Comparison of ENCODE assay signal across 25 cellular contexts in the genomic region with DNA sequence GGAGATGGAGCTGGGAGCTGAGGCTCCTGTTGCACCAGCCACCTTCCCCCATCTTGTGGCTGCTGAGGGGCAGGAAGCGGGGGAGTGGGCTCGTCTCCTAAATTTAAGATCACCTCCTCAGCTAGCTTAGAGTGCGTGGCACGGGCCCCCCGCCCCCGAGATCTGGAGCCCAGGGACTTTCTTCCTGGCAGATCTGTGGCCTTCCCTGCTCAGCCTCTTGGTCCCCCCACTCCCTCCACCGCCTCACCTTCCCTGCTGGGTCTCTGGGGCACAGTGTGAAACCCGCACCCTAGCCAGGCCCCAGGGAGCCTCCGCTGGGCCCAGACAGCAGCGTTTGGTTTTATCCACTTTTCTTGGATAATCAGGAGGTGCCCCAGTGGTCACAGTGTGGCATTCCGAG. TPM values are rescaled to one million over a fixed set of nuclear protein-coding genes. Genes with fewer than 3 reads are reported as not detected.
DNase-seq lines count a peak whose midpoint lies in the region; ATAC-seq, FAIRE-seq and TF ChIP-seq lines count a peak whose summit lies in the region.
"Had no signal": no experiment of that assay in that cellular context is flagged by ENCODE, and none has a peak within 500 bp of the region (broad histone marks: within the 10 kb centered on the region; RNA-seq: fewer than 3 reads in every experiment).

No MANE protein-coding gene starts in this region.

- H3K27ac ChIP-seq in HEK293 (ENCODE audit: extremely low read depth, low read depth, low read length) (no peak overlapping the region), K562 (ENCODE audit: extremely low read depth, low read depth, low read length) (no peak overlapping the region), Peyer's patch (no peak overlapping the region)
- H3K27ac ChIP-seq: 22Rv1; A549; BLaER1 treated with 17β-estradiol and CSF1 and Interleukin-3, amounts not matched to agents 10 nM and 100 nM; GM23248 had no signal

- H2AFZ ChIP-seq in K562 (ENCODE audit: low read depth, low read length): no peak overlapping the region
- H2AFZ ChIP-seq: GM23248 had no signal

- no TSS peak for BruUV-seq in K562 (replicated peaks; lab: Mats Ljungman, UMichigan)

- CTCF ChIA-PET in HEK293 (lab: Yijun Ruan, JAX) (interaction anchor here (1.1 to 1.3 kb wide), 2 partner anchors 8 to 14 kb away, joined by 3 to 4 read pairs; no protein-coding TSS in a partner anchor), K562 (lab: Yijun Ruan, JAX; ENCODE audit: low intra/inter-chr PET ratio) (no interaction called here)

- no peak for DNase-seq in activated T-cell treated with anti-CD3 and anti-CD28 coated beads, Interleukin-2, amount 50 U/mL, for 24 hours
- DNase-seq in activated T-cell treated with anti-CD3 and anti-CD28 coated beads, Interleukin-2, amount 50 U/mL, for 48 hours: no peak
- no peak for DNase-seq in K562 (ENCODE audit: extremely low read depth in 1 of 4, low spot score in 3 of 4)
- no peak for DNase-seq in glutamatergic neuron
- DNase-seq in natural killer cell: no peak
- no peak for DNase-seq in NCI-H69 (lab: John Stamatoyannopoulos, UW)
- DNase-seq in Peyer's patch: no peak
- DNase-seq: ACHN; AML-193; BE2C; Calu3; CD4-positive, alpha-beta memory T cell; COR-L47; DMS53; DMS79 treated with DMSO at 0.1 percent for 48 hours; GF-D8; GM23248 had no signal

- no peak for TF ChIP-seq EP300 in K562 (IDR thresholded peaks at IDR 0.05; ENCODE audit: low read length)

- H3K4me3 Mint-ChIP-seq in activated T-cell treated with anti-CD3 and anti-CD28 coated beads, Interleukin-2, amount 50 U/mL, for 24 hours: no peak overlapping the region
- H3K4me3 Mint-ChIP-seq in glutamatergic neuron (ENCODE audit: unreplicated experiment): no peak overlapping the region
- no peak overlapping the region for H3K4me3 Mint-ChIP-seq in natural killer cell

- H3K9ac ChIP-seq in K562 (ENCODE audit: insufficient read depth in 1 of 2, low read depth in 2 of 2, low read length in 2 of 2): no peak overlapping the region
- H3K9ac ChIP-seq: GM23248 had no signal

- no peak for TF ChIP-seq RAD21 in K562 (CRISPR knock-in tag; conservative IDR thresholded peaks at IDR 0.05 in 1 of 2, IDR thresholded peaks at IDR 0.05 in 1 of 2)

- ATAC-seq in K562 (no peak), natural killer cell (no peak)
- ATAC-seq: A549 had no signal

- POLR2A ChIA-PET in HEK293 (lab: Yijun Ruan, JAX) (no interaction called here), K562 (lab: Yijun Ruan, JAX) (no interaction called here)

- intact Hi-C loops in K562 (cut with micrococcal nuclease) (no loop called here), natural killer cell (cut with micrococcal nuclease) (no loop called here)

- H3K4me3 ChIP-seq in HEK293 (ENCODE audit: low read depth, low read length): no peak overlapping the region
- H3K4me3 ChIP-seq in K562: no peak overlapping the region
- H3K4me3 ChIP-seq in Peyer's patch: no peak overlapping the region
- H3K4me3 ChIP-seq: A549; BLaER1 treated with 17β-estradiol and CSF1 and Interleukin-3, amounts not matched to agents 10 nM and 100 nM; GM23248; HAP-1 had no signal

- H3K79me2 ChIP-seq in K562 (ENCODE audit: control insufficient read depth, insufficient read depth, low read length): no peaks in the 10 kb centered on the region

- H3K36me3 Mint-ChIP-seq in activated T-cell treated with anti-CD3 and anti-CD28 coated beads, Interleukin-2, amount 50 U/mL, for 24 hours (ENCODE audit: low read depth): peaks cover 64% of the 10 kb centered on the region
- H3K36me3 Mint-ChIP-seq in glutamatergic neuron (ENCODE audit: unreplicated experiment): peaks cover 5% of the 10 kb centered on the region
- no peaks in the 10 kb centered on the region for H3K36me3 Mint-ChIP-seq in natural killer cell

- H3K9me1 ChIP-seq in K562 (ENCODE audit: control insufficient read depth, insufficient read depth, low read length): no peaks in the 10 kb centered on the region

- no peak overlapping the region for H3K4me2 ChIP-seq in K562 (ENCODE audit: insufficient read depth, low read length)
- H3K4me2 ChIP-seq: A549; BLaER1 treated with 17β-estradiol and CSF1 and Interleukin-3, amounts not matched to agents 10 nM and 100 nM had no signal

- in situ Hi-C loops in K562 (cut with MboI): no loop called here

- peaks cover 9 to 69% of the 10 kb centered on the region in 2 experiments; a peak in 2 of 3 replicates for H3K36me3 ChIP-seq in HEK293 (ENCODE audit: control insufficient read depth in 2 of 2, insufficient read depth in 1 of 2, low read length in 2 of 2)
- peaks cover 48% of the 10 kb centered on the region; the same call in 2 of the 3 replicates for H3K36me3 ChIP-seq in K562 (ENCODE audit: control insufficient read depth, insufficient read depth, low read length)
- peaks cover 0 to 63% (median 0%) of the 10 kb centered on the region in 3 donors for H3K36me3 ChIP-seq in Peyer's patch

- H4K20me1 ChIP-seq in K562 (replicated peaks; ENCODE audit: control insufficient read depth, insufficient read depth, low read length): no peaks in the 10 kb centered on the region

- no peaks in the 10 kb centered on the region for H3K27me3 Mint-ChIP-seq in activated T-cell treated with anti-CD3 and anti-CD28 coated beads, Interleukin-2, amount 50 U/mL, for 24 hours
- H3K27me3 Mint-ChIP-seq in glutamatergic neuron (ENCODE audit: unreplicated experiment) (peaks cover 6% of the 10 kb centered on the region), natural killer cell (ENCODE audit: low read depth in 2 of 2) (no peaks in the 10 kb centered on the region)
- H3K27me3 Mint-ChIP-seq: CD4-positive, alpha-beta memory T cell had no signal

- H3K4me1 ChIP-seq in HEK293 (ENCODE audit: control insufficient read depth, insufficient read depth, low read length) (no peaks in the 10 kb centered on the region; the same call in 1 of the 2 replicates), K562 (replicated peaks in 1 of 2; ENCODE audit: control insufficient read depth in 2 of 2, insufficient read depth in 2 of 2, low read length in 2 of 2) (peaks cover 3 to 11% of the 10 kb centered on the region in 2 experiments; a peak in 3 of 5 replicates), Peyer's patch (no peaks in the 10 kb centered on the region)
- H3K4me1 ChIP-seq: A549, BE2C had no signal

- peak overlapping the region; percentile 22 for H3K27ac Mint-ChIP-seq in activated T-cell treated with anti-CD3 and anti-CD28 coated beads, Interleukin-2, amount 50 U/mL, for 24 hours
- no peak overlapping the region for H3K27ac Mint-ChIP-seq in glutamatergic neuron (ENCODE audit: unreplicated experiment)
- H3K27ac Mint-ChIP-seq in natural killer cell: no peak overlapping the region

- TF ChIP-seq CTCF in HEK293 (tag by site-specific recombination; IDR thresholded peaks at IDR 0.05) (no peak), K562 (IDR thresholded peaks at IDR 0.05 in 2 of 3, conservative IDR thresholded peaks at IDR 0.05 in 1 of 3; ENCODE audit: insufficient read depth in 2 of 3, low read depth in 1 of 3, low read length in 3 of 3) (no peak), glutamatergic neuron (IDR thresholded peaks at IDR 0.05; ENCODE audit: partially characterized antibody, unreplicated experiment) (no peak), natural killer cell (IDR thresholded peaks at IDR 0.05) (no peak), Peyer's patch (IDR thresholded peaks at IDR 0.05) (no peak)

- H3K9me3 ChIP-seq in HEK293 (ENCODE audit: control insufficient read depth, insufficient read depth, low read depth, low read length) (no peaks in the 10 kb centered on the region), K562 (replicated peaks; ENCODE audit: control insufficient read depth, insufficient read depth, low read depth, low read length) (no peaks in the 10 kb centered on the region), Peyer's patch (no peaks in the 10 kb centered on the region)
- H3K9me3 ChIP-seq: A549; BE2C; BLaER1 treated with 17β-estradiol and CSF1 and Interleukin-3, amounts not matched to agents 10 nM and 100 nM; HAP-1 had no signal

- FAIRE-seq in K562 (lab: Jason Lieb, UNC): no peak
- FAIRE-seq: A549, GM12892, GM19239, H1 had no signal

- peaks cover 25% of the 10 kb centered on the region for H3K4me1 Mint-ChIP-seq in activated T-cell treated with anti-CD3 and anti-CD28 coated beads, Interleukin-2, amount 50 U/mL, for 24 hours (ENCODE audit: low read depth)
- H3K4me1 Mint-ChIP-seq in glutamatergic neuron (ENCODE audit: low read depth, unreplicated experiment): peaks cover 8% of the 10 kb centered on the region
- H3K4me1 Mint-ChIP-seq in natural killer cell: peaks cover 6 to 15% of the 10 kb centered on the region in 2 donors

- TF ChIP-seq POLR2A in K562 (conservative IDR thresholded peaks at IDR 0.05) (no peak), Peyer's patch (IDR thresholded peaks at IDR 0.05) (no peak)

- 92% methylated on average over 11 of the region's 11 CpGs for WGBS in K562 (ENCODE audit: insufficient coverage, low coverage, missing lambda C conversion rate)

- no peaks in the 10 kb centered on the region for H3K9me3 Mint-ChIP-seq in activated T-cell treated with anti-CD3 and anti-CD28 coated beads, Interleukin-2, amount 50 U/mL, for 24 hours
- H3K9me3 Mint-ChIP-seq in glutamatergic neuron (ENCODE audit: unreplicated experiment) (peaks cover 8% of the 10 kb centered on the region), natural killer cell (no peaks in the 10 kb centered on the region)
- H3K9me3 Mint-ChIP-seq: CD4-positive, alpha-beta memory T cell had no signal

- no peaks in the 10 kb centered on the region for H3K27me3 ChIP-seq in K562 (ENCODE audit: control insufficient read depth in 2 of 2, insufficient read depth in 2 of 2, low read length in 2 of 2)
- no peaks in the 10 kb centered on the region for H3K27me3 ChIP-seq in Peyer's patch
- H3K27me3 ChIP-seq: BE2C; BLaER1 treated with 17β-estradiol and CSF1 and Interleukin-3, amounts not matched to agents 10 nM and 100 nM had no signal

RNA-seq across cellular contexts. Expression of gene MAU2, which starts 35.9 kb away (rescaled TPM):
- total RNA-seq in K562 (2011; cell fraction: chromatin; rRNA removed; ENCODE audit: low replicate concordance): 132 and 299 TPM in 2 replicates
- 154 and 168 TPM in 2 replicates for total RNA-seq in K562 (2011; cell fraction: nucleolus; rRNA removed)
- 141 and 151 TPM in 2 replicates for total RNA-seq in K562 (2011; cell fraction: nucleoplasm; rRNA removed)
- total RNA-seq in K562 (2014; rRNA removed) (21.1 and 24.1 TPM in 2 replicates), K562 (2014; rRNA removed; fragmentation: Illumina TruSeq; extraction: Trizol) (10.0 and 12.0 TPM in 2 replicates), K562 (2015; rRNA removed; fragmentation: Illumina TruSeq; extraction: Trizol) (17.2 and 17.8 TPM in 2 replicates), K562 (2021) (43.4 and 48.1 TPM in 2 replicates), glutamatergic neuron (ENCODE audit: unreplicated experiment) (107 TPM), natural killer cell (100 to 1,000 TPM; 144 to 164 (median 151) TPM), Peyer's patch (100 to 1,000 TPM in 3 of 4 donors, 10 to 100 TPM in 1; 79.3 to 160 (median 130) TPM)
- polyA plus RNA-seq in K562 (2011; rRNA removed) (21.0 and 34.2 TPM in 2 replicates), K562 (2014; fragmentation: Illumina TruSeq; extraction: Trizol) (19.4 and 22.5 TPM in 2 replicates), K562 (2014; fragmentation: Nextera tagmentation; extraction: Ambion mirVana) (1 to 10 TPM; 1.2 to 1.4 TPM), K562 (2014; rRNA removed) (27.4 and 31.4 TPM in 2 replicates)
- 25.3 and 40.5 TPM in 2 replicates for polyA plus RNA-seq in K562 (2011; cell fraction: cytosol; rRNA removed)
- 83.2 and 123 TPM in 2 replicates for polyA plus RNA-seq in K562 (2011; cell fraction: nucleus; rRNA removed)
- polyA plus RNA-seq in K562 (2012): 30.0 and 42.5 TPM in 2 replicates
- polyA minus RNA-seq in K562 (2011; rRNA and poly(A)+ RNA removed): 23.0 and 45.7 TPM in 2 replicates
- 28.1 and 43.8 TPM in 2 replicates for polyA minus RNA-seq in K562 (2011; cell fraction: cytosol; rRNA and poly(A)+ RNA removed)
- 55.9 and 63.5 TPM in 2 replicates for polyA minus RNA-seq in K562 (2011; cell fraction: nucleus; rRNA and poly(A)+ RNA removed)

RNA-seq across cellular contexts. Expression of gene SUGP1, which starts 36.2 kb away (rescaled TPM):
- 90.2 and 178 TPM in 2 replicates for total RNA-seq in K562 (2011; cell fraction: chromatin; rRNA removed; ENCODE audit: low replicate concordance)
- 124 and 128 TPM in 2 replicates for total RNA-seq in K562 (2011; cell fraction: nucleolus; rRNA removed)
- total RNA-seq in K562 (2011; cell fraction: nucleoplasm; rRNA removed): 77.5 and 85.2 TPM in 2 replicates
- total RNA-seq in K562 (2014; rRNA removed) (40.4 and 44.6 TPM in 2 replicates), K562 (2014; rRNA removed; fragmentation: Illumina TruSeq; extraction: Trizol) (16.8 and 17.9 TPM in 2 replicates), K562 (2015; rRNA removed; fragmentation: Illumina TruSeq; extraction: Trizol) (32.4 and 34.3 TPM in 2 replicates), K562 (2021) (45.0 and 53.3 TPM in 2 replicates), glutamatergic neuron (ENCODE audit: unreplicated experiment) (134 TPM), natural killer cell (10 to 100 TPM; 64.7 to 86.5 (median 75.8) TPM), Peyer's patch (10 to 100 TPM; 49.5 to 58.6 (median 55.2) TPM)
- polyA plus RNA-seq in K562 (2011; rRNA removed) (28.5 and 30.6 TPM in 2 replicates), K562 (2014; fragmentation: Illumina TruSeq; extraction: Trizol) (35.0 and 36.7 TPM in 2 replicates), K562 (2014; fragmentation: Nextera tagmentation; extraction: Ambion mirVana) (1 to 10 TPM; 1.0 to 1.9 TPM), K562 (2014; rRNA removed) (41.0 and 48.9 TPM in 2 replicates)
- 20.8 and 33.6 TPM in 2 replicates for polyA plus RNA-seq in K562 (2011; cell fraction: cytosol; rRNA removed)
- 96.6 and 109 TPM in 2 replicates for polyA plus RNA-seq in K562 (2011; cell fraction: nucleus; rRNA removed)
- 43.7 and 43.9 TPM in 2 replicates for polyA plus RNA-seq in K562 (2012)
- 19.3 and 21.7 TPM in 2 replicates for polyA minus RNA-seq in K562 (2011; rRNA and poly(A)+ RNA removed)
- polyA minus RNA-seq in K562 (2011; cell fraction: cytosol; rRNA and poly(A)+ RNA removed): 21.6 and 25.8 TPM in 2 replicates
- polyA minus RNA-seq in K562 (2011; cell fraction: nucleus; rRNA and poly(A)+ RNA removed): 28.8 and 51.3 TPM in 2 replicates

RNA-seq across cellular contexts. Expression of gene GATAD2A, which starts 49.0 kb away (rescaled TPM):
- 64.2 and 71.9 TPM in 2 replicates for total RNA-seq in K562 (2011; cell fraction: chromatin; rRNA removed; ENCODE audit: low replicate concordance)
- 40.3 and 42.0 TPM in 2 replicates for total RNA-seq in K562 (2011; cell fraction: nucleolus; rRNA removed)
- total RNA-seq in K562 (2011; cell fraction: nucleoplasm; rRNA removed): 44.1 and 58.8 TPM in 2 replicates
- total RNA-seq in K562 (2014; rRNA removed) (114 and 141 TPM in 2 replicates), K562 (2014; rRNA removed; fragmentation: Illumina TruSeq; extraction: Trizol) (36.3 and 39.2 TPM in 2 replicates), K562 (2015; rRNA removed; fragmentation: Illumina TruSeq; extraction: Trizol) (61.2 and 65.5 TPM in 2 replicates), K562 (2021) (215 and 226 TPM in 2 replicates), glutamatergic neuron (ENCODE audit: unreplicated experiment) (203 TPM), natural killer cell (100 to 1,000 TPM; 209 to 232 (median 230) TPM), Peyer's patch (10 to 100 TPM; 67.8 to 99.9 (median 79.8) TPM)
- polyA plus RNA-seq in K562 (2011; rRNA removed) (25.4 and 33.0 TPM in 2 replicates), K562 (2014; fragmentation: Illumina TruSeq; extraction: Trizol) (44.2 and 80.9 TPM in 2 replicates), K562 (2014; fragmentation: Nextera tagmentation; extraction: Ambion mirVana) (1 to 10 TPM; 2.4 to 5.1 TPM), K562 (2014; rRNA removed) (88.4 and 112 TPM in 2 replicates)
- 21.1 and 45.0 TPM in 2 replicates for polyA plus RNA-seq in K562 (2011; cell fraction: cytosol; rRNA removed)
- polyA plus RNA-seq in K562 (2011; cell fraction: nucleus; rRNA removed): 23.6 and 33.3 TPM in 2 replicates
- polyA plus RNA-seq in K562 (2012): 44.9 and 60.8 TPM in 2 replicates
- polyA minus RNA-seq in K562 (2011; rRNA and poly(A)+ RNA removed): 33.1 and 40.4 TPM in 2 replicates
- polyA minus RNA-seq in K562 (2011; cell fraction: cytosol; rRNA and poly(A)+ RNA removed): 55.4 and 91.3 TPM in 2 replicates
- 12.5 and 17.4 TPM in 2 replicates for polyA minus RNA-seq in K562 (2011; cell fraction: nucleus; rRNA and poly(A)+ RNA removed)
